In genomic region chr15:99963096-99963825, GRCh38 we compare ENCODE assay signal across 12 cellular contexts.
DNase-seq lines count a peak whose midpoint lies in the region; ATAC-seq, FAIRE-seq and TF ChIP-seq lines count a peak whose summit lies in the region.
"Had no signal": no experiment of that assay in that cellular context is flagged by ENCODE, and none has a peak within 500 bp of the region (broad histone marks: within the 10 kb centered on the region; RNA-seq: fewer than 3 reads in every experiment).

No MANE protein-coding gene starts in this region.

- DNase-seq in ACHN (peak; percentile 1), HTR-8/SVneo (ENCODE audit: insufficient read length, low spot score) (peak; percentile 51), bronchial epithelial cell (ENCODE audit: low read depth) (peak; percentile 96), left lobe of liver (ENCODE audit: low spot score) (peak; percentile 15), HUDEP-2 (lab: John Stamatoyannopoulos, UW; ENCODE audit: unreplicated experiment in 76 of 76) (no peak), HK-2 (ENCODE audit: unreplicated experiment) (no peak), SKM-1 treated with dmso at 0.1 percent for 144 hours (lab: John Stamatoyannopoulos, UW; ENCODE audit: unreplicated experiment) (no peak)
- DNase-seq: activated naive CD4-positive, alpha-beta T cell; BE2C; DND-41; NCI-H1694 had no signal

- no peaks in the 10 kb centered on the region for H3K27me3 ChIP-seq in bronchial epithelial cell (ENCODE audit: control insufficient read depth, insufficient read depth, low read length)
- H3K27me3 ChIP-seq: BE2C had no signal

- FAIRE-seq in HTR-8/SVneo (lab: Jason Lieb, UNC): no peak
- peak; percentile 58 for FAIRE-seq in bronchial epithelial cell (lab: Jason Lieb, UNC)

- H3K4me3 ChIP-seq in bronchial epithelial cell (ENCODE audit: low read depth, low read length): no peak overlapping the region

- in situ Hi-C loops in ACHN (cut with HindIII; ENCODE audit: low pct_ligation_motif_present, low pct_unique_long_range_greater_than_20kb, low sequenced_read_pairs): no loop called here

- TF ChIP-seq CTCF in bronchial epithelial cell (IDR thresholded peaks at IDR 0.05; ENCODE audit: insufficient read depth, low read length, severe bottlenecking): no peak

- no peaks in the 10 kb centered on the region for H3K36me3 ChIP-seq in bronchial epithelial cell (ENCODE audit: control insufficient read depth, insufficient read depth, low read length)
- H3K36me3 ChIP-seq: BE2C had no signal

- ATAC-seq in left lobe of liver (no peak), HG03175 (IDR thresholded peaks at IDR 0.05; ENCODE audit: unreplicated experiment) (no peak)

Comparison
In these comparisons a context has a peak if more than half of its experiments do, and no peak if none do; other contexts are left out.
1. DNase-seq: peak in ACHN (single experiment), HTR-8/SVneo (single experiment), bronchial epithelial cell (single experiment) and left lobe of liver (single experiment); none in HUDEP-2 (0 of 76), HK-2 (single experiment) and SKM-1 treated with dmso at 0.1 percent for 144 hours (single experiment).